15 cellular contexts compared by ENCODE assay signal in genomic region chr22:31800065-31800464, GRCh38. TPM values are rescaled to one million over a fixed set of nuclear protein-coding genes. Genes with fewer than 3 reads are reported as not detected.
DNase-seq lines count a peak whose midpoint lies in the region; ATAC-seq and TF ChIP-seq lines count a peak whose summit lies in the region.
"Had no signal": no experiment of that assay in that cellular context is flagged by ENCODE, and none has a peak within 500 bp of the region (broad histone marks: within the 10 kb centered on the region; RNA-seq: fewer than 3 reads in every experiment).

No MANE protein-coding gene starts in this region.

- H3K27ac ChIP-seq in esophagus squamous epithelium: peak overlapping the region; percentile 34 to 70 (median 42)
- H3K27ac ChIP-seq: HL-60, neutrophil had no signal

- DNase-seq in EL (peak; percentile 53), RKO (ENCODE audit: low spot score) (peak; percentile 23), esophagus squamous epithelium (lab: John Stamatoyannopoulos, UW) (no peak), non-pigmented ciliary epithelial cell (ENCODE audit: low read depth) (peak; percentile 23), left cardiac atrium (no peak)
- DNase-seq in stimulated activated CD4-positive, alpha-beta T cell treated with anti-CD3 and anti-CD28 coated beads, Interleukin-4, amount 100 ng/mL, for 4 hours: no peak
- DNase-seq: activated CD4-positive, alpha-beta memory T cell treated with anti-CD3 and anti-CD28 coated beads for 36 hours; activated T-cell treated with anti-CD3 and anti-CD28 coated beads, Interleukin-2, amount 50 U/mL, for 72 hours; DMS153; NK-92 treated with Interleukin-12 subunit alpha and Interleukin-12 subunit beta, amount 100 ng/mL, for 24 hours had no signal

- no peak for TF ChIP-seq POLR2A in esophagus squamous epithelium (IDR thresholded peaks at IDR 0.05)

- H3K4me3 ChIP-seq in esophagus squamous epithelium: no peak overlapping the region
- H3K4me3 ChIP-seq: skin epidermis had no signal

- intact Hi-C loops in esophagus squamous epithelium (cut with DNase I) (no loop called here), left cardiac atrium (cut with DNase I) (no loop called here)

- ATAC-seq in HG03159 (IDR thresholded peaks at IDR 0.05; ENCODE audit: unreplicated experiment) (no peak), left cardiac atrium (no peak), GM19328 (IDR thresholded peaks at IDR 0.05; ENCODE audit: unreplicated experiment) (no peak)
- ATAC-seq: activated T-cell treated with anti-CD3 and anti-CD28 coated beads, Interleukin-2, amount 50 U/mL, for 72 hours had no signal

- no peak for TF ChIP-seq CTCF in esophagus squamous epithelium (IDR thresholded peaks at IDR 0.05)

- H3K27me3 ChIP-seq in esophagus squamous epithelium: no peaks in the 10 kb centered on the region
- H3K27me3 ChIP-seq: neutrophil had no signal

- H3K36me3 ChIP-seq in esophagus squamous epithelium: peaks cover 16 to 100% (median 44%) of the 10 kb centered on the region in 3 donors

- no peaks in the 10 kb centered on the region for H3K9me3 ChIP-seq in esophagus squamous epithelium
- H3K9me3 ChIP-seq: neutrophil had no signal

- no peaks in the 10 kb centered on the region for H3K4me1 ChIP-seq in esophagus squamous epithelium

RNA-seq across cellular contexts. Expression of gene DEPDC5, which starts 46.2 kb away (rescaled TPM):
- total RNA-seq in esophagus squamous epithelium (10 to 100 TPM in 3 of 4 donors, 1 to 10 TPM in 1; 9.0 to 22.5 (median 15.0) TPM), left cardiac atrium (10 to 100 TPM; 12.2 to 14.7 TPM)

RNA-seq across cellular contexts. Expression of gene PRR14L, which starts 50.1 kb away (rescaled TPM):
- total RNA-seq in esophagus squamous epithelium: 10 to 100 TPM; 17.2 to 30.5 (median 25.7) TPM
- 10 to 100 TPM; 21.2 to 23.6 TPM for total RNA-seq in left cardiac atrium

Comparison
In these comparisons a context has a peak if more than half of its experiments do, and no peak if none do; other contexts are left out.
1. DNase-seq: peak in EL (single experiment), RKO (single experiment) and non-pigmented ciliary epithelial cell (single experiment); none in esophagus squamous epithelium (single experiment), left cardiac atrium (single experiment) and stimulated activated CD4-positive, alpha-beta T cell treated with anti-CD3 and anti-CD28 coated beads, Interleukin-4, amount 100 ng/mL, for 4 hours (0 of 2).